In the genomic region with DNA sequence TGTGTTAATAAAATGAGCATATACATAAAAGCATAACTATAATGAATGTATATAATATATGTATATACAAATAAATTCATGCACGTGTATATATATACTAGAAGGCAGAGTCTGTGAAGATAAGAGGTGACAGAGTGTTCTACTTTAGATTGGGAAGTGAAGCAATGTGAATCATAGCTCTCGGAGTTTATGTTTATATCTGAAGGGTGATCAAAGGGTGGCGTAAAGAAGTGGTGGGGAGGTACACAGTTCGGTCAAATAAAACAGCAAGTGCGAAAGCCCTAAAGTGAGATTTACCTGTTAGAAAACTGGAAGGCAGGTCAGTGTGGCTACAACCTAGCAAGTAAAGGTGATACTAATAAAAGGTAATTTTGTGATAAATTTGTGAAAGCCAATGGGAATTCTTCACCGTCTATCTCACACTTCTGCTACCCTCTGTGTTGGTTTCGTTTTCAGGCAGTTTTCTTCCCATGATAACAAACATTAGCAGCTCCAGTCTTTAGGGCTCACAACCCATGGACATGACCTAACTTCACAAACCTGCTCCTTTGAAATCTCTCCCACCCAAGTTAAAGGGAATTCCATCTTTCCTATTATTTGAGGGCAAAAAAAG, we compare ENCODE assay signal across 14 cellular contexts. TPM values are rescaled to one million over a fixed set of nuclear protein-coding genes. Genes with fewer than 3 reads are reported as not detected.
DNase-seq lines count a peak whose midpoint lies in the region; ATAC-seq and TF ChIP-seq lines count a peak whose summit lies in the region.
"Had no signal": no experiment of that assay in that cellular context is flagged by ENCODE, and none has a peak within 500 bp of the region (broad histone marks: within the 10 kb centered on the region; RNA-seq: fewer than 3 reads in every experiment).

No MANE protein-coding gene starts in this region.

- H3K9ac ChIP-seq in KMS-11 = no peak overlapping the region
- H3K9ac ChIP-seq in fibroblast of lung (ENCODE audit: insufficient read depth, low read length) = no peak overlapping the region

- H3K9me3 ChIP-seq in fibroblast of lung (ENCODE audit: control insufficient read depth, insufficient read depth, low read depth, low read length) (no peaks in the 10 kb centered on the region), mucosa of descending colon (no peaks in the 10 kb centered on the region)

- H4K20me1 ChIP-seq in KMS-11 (ENCODE audit: insufficient read depth) = no peaks in the 10 kb centered on the region
- no peaks in the 10 kb centered on the region for H4K20me1 ChIP-seq in fibroblast of lung (ENCODE audit: control insufficient read depth, extremely low read depth, insufficient read depth, low read length)

- no peak overlapping the region for H3K4me3 ChIP-seq in KMS-11 (IDR thresholded peaks at IDR 0.05; ENCODE audit: insufficient read depth, low read depth, low read length)
- H3K4me3 ChIP-seq in fibroblast of lung (replicated peaks in 1 of 4; ENCODE audit: control extremely low read depth in 1 of 4, insufficient read depth in 1 of 4, low read depth in 3 of 4, low read length in 4 of 4) = peak overlapping the region in 3 of 4 experiments; percentile 18 to 91 (median 36)
- no peak overlapping the region for H3K4me3 ChIP-seq in mucosa of descending colon
- H3K4me3 ChIP-seq: lung had no signal

- H3K36me3 ChIP-seq in KMS-11 (ENCODE audit: insufficient read depth) (no peaks in the 10 kb centered on the region), fibroblast of lung (ENCODE audit: control insufficient read depth, insufficient read depth, low read length) (no peaks in the 10 kb centered on the region), mucosa of descending colon (ENCODE audit: low read depth) (no peaks in the 10 kb centered on the region)
- H3K36me3 ChIP-seq: WERI-Rb-1 had no signal

- no peak overlapping the region for H3K27ac ChIP-seq in KMS-11
- no peak overlapping the region for H3K27ac ChIP-seq in fibroblast of lung (ENCODE audit: insufficient read depth, low read length)
- H3K27ac ChIP-seq: WERI-Rb-1 had no signal

- H3K27me3 ChIP-seq in KMS-11 (ENCODE audit: insufficient read depth, low read depth) = no peaks in the 10 kb centered on the region
- no peaks in the 10 kb centered on the region for H3K27me3 ChIP-seq in fibroblast of lung (ENCODE audit: control insufficient read depth, insufficient read depth, low read length)

- H3K4me2 ChIP-seq in KMS-11 (peak overlapping the region; percentile 19; the same call in 1 of the 2 replicates), fibroblast of lung (ENCODE audit: extremely low read depth, insufficient read depth, low read length) (peak overlapping the region; percentile 4)

- peak overlapping the region; percentile 36; the same call in 1 of the 2 replicates for H2AFZ ChIP-seq in KMS-11 (ENCODE audit: low read depth)
- H2AFZ ChIP-seq in fibroblast of lung (ENCODE audit: low read length) = no peak overlapping the region

- H3K4me1 ChIP-seq in KMS-11 (ENCODE audit: low read depth, poor library complexity, severe bottlenecking) (no peaks in the 10 kb centered on the region), fibroblast of lung (ENCODE audit: control insufficient read depth, extremely low read depth, insufficient read depth, low read length) (no peaks in the 10 kb centered on the region), mucosa of descending colon (ENCODE audit: low read depth) (no peaks in the 10 kb centered on the region)

- no peak for ATAC-seq in mucosa of descending colon

- intact Hi-C loops in mucosa of descending colon (cut with DNase I, micrococcal nuclease) = no loop called here

- TF ChIP-seq CTCF in KMS-11 (conservative IDR thresholded peaks at IDR 0.05; ENCODE audit: low read depth, low read length) = no peak
- TF ChIP-seq CTCF in fibroblast of lung (conservative IDR thresholded peaks at IDR 0.05 in 1 of 2, IDR thresholded peaks at IDR 0.05 in 1 of 2; ENCODE audit: low read depth in 1 of 2, low read length in 2 of 2) = no peak
- TF ChIP-seq CTCF in mucosa of descending colon (IDR thresholded peaks at IDR 0.05) = no peak

- H3K79me2 ChIP-seq in KMS-11 (ENCODE audit: insufficient read depth, low read depth) (no peaks in the 10 kb centered on the region), fibroblast of lung (ENCODE audit: control insufficient read depth, insufficient read depth, low read length) (no peaks in the 10 kb centered on the region)

- DNase-seq in DMS53 (lab: John Stamatoyannopoulos, UW) (peak; percentile 57), RKO (ENCODE audit: low spot score) (peak; percentile 73), fibroblast of lung (ENCODE audit: low read depth in 2 of 2) (peak in 1 of 2 donors; percentile 29), pons (ENCODE audit: low spot score) (no peak), SIG-M5 treated with dmso at 0.1 percent for 504 hours (lab: John Stamatoyannopoulos, UW; ENCODE audit: unreplicated experiment) (no peak), mucosa of descending colon (no peak), NCI-H526 treated with DMSO at 0.1 percent for 48 hours (lab: John Stamatoyannopoulos, UW) (no peak)
- DNase-seq: CD8-positive, alpha-beta memory T cell; MV-4-11; occipital lobe; stimulated activated naive CD4-positive, alpha-beta T cell; WERI-Rb-1 had no signal

RNA-seq across cellular contexts. Expression of gene BCHE, which starts 46.7 kb away (rescaled TPM):
- total RNA-seq in fibroblast of lung = 29.0 and 34.7 TPM in 2 replicates
- 5.8 and 6.9 TPM in 2 replicates for polyA plus RNA-seq in fibroblast of lung
- polyA plus RNA-seq in fibroblast of lung (2012) = 4.4 and 4.8 TPM in 2 replicates
- 0.75 TPM in 1 of 2 replicates, not detected in the other for polyA minus RNA-seq in fibroblast of lung (ENCODE audit: low replicate concordance)
- total RNA-seq in mucosa of descending colon = 10 to 100 TPM in 1 of 3 donors, 1 to 10 TPM in 2; 1.2 to 26.6 (median 3.1) TPM
- total RNA-seq: CD8-positive, alpha-beta memory T cell had no signal
- polyA plus RNA-seq: CD8-positive, alpha-beta memory T cell had no signal

Comparison
In these comparisons a context has a peak if more than half of its experiments do, and no peak if none do; other contexts are left out.
1. DNase-seq: peak in DMS53 (single experiment) and RKO (single experiment); none in pons (single experiment), SIG-M5 treated with dmso at 0.1 percent for 504 hours (single experiment), mucosa of descending colon (0 of 3) and NCI-H526 treated with DMSO at 0.1 percent for 48 hours (single experiment).
2. H3K4me3 ChIP-seq: peak in fibroblast of lung (3 of 4); none in KMS-11 (single experiment) and mucosa of descending colon (single experiment).